18 cellular contexts compared by ENCODE assay signal in genomic region chr20:14245368-14245970, GRCh38.
DNase-seq lines count a peak whose midpoint lies in the region; ATAC-seq, FAIRE-seq and TF ChIP-seq lines count a peak whose summit lies in the region.
"Had no signal": no experiment of that assay in that cellular context is flagged by ENCODE, and none has a peak within 500 bp of the region (broad histone marks: within the 10 kb centered on the region; RNA-seq: fewer than 3 reads in every experiment).

No MANE protein-coding gene starts in this region.

- H3K4me3 ChIP-seq in AG04449 (ENCODE audit: low read depth, low read length): no peak overlapping the region
- no peak overlapping the region for H3K4me3 ChIP-seq in fibroblast of lung (replicated peaks in 1 of 4; ENCODE audit: control extremely low read depth in 1 of 4, insufficient read depth in 1 of 4, low read depth in 3 of 4, low read length in 4 of 4)
- H3K4me3 ChIP-seq: ascending aorta, left lung, MG63, thoracic aorta had no signal

- no peaks in the 10 kb centered on the region for H3K27me3 ChIP-seq in fibroblast of lung (ENCODE audit: control insufficient read depth, insufficient read depth, low read length)
- H3K27me3 ChIP-seq: ascending aorta, left lung, MG63 had no signal

- H3K27ac ChIP-seq in fibroblast of lung (ENCODE audit: insufficient read depth, low read length): no peak overlapping the region
- H3K27ac ChIP-seq: ascending aorta, left lung, thoracic aorta had no signal

- TF ChIP-seq CTCF in AG04449 (IDR thresholded peaks at IDR 0.05; ENCODE audit: insufficient read depth, low read length, missing control alignments): no peak
- TF ChIP-seq CTCF in fibroblast of lung (conservative IDR thresholded peaks at IDR 0.05 in 1 of 2, IDR thresholded peaks at IDR 0.05 in 1 of 2; ENCODE audit: low read depth in 1 of 2, low read length in 2 of 2): no peak

- no peaks in the 10 kb centered on the region for H3K4me1 ChIP-seq in fibroblast of lung (ENCODE audit: control insufficient read depth, extremely low read depth, insufficient read depth, low read length)
- H3K4me1 ChIP-seq: ascending aorta had no signal

- DNase-seq in AG04449 (ENCODE audit: low read depth, low spot score): peak; percentile 19
- peak; percentile 38 for DNase-seq in NCI-H226
- peak; percentile 25 to 53 for DNase-seq in fibroblast of lung (ENCODE audit: low read depth in 2 of 2)
- no peak for DNase-seq in left lobe of liver (ENCODE audit: low spot score)
- DNase-seq in SHP77 treated with DMSO at 0.1 percent for 48 hours (lab: John Stamatoyannopoulos, UW): no peak
- no peak for DNase-seq in frontal cortex (ENCODE audit: low spot score in 2 of 2)
- DNase-seq: activated CD4-positive, alpha-beta T cell treated with anti-CD3 and anti-CD28 coated beads for 36 hours; activated naive CD4-positive, alpha-beta T cell treated with anti-CD3 and anti-CD28 coated beads, Interleukin-2, amount 50 U/mL, for 16 hours; left lung; MG63; NCI-H1694 treated with DMSO at 0.1 percent for 48 hours; NCI-H345; OCI-M1 had no signal

- H3K79me2 ChIP-seq in fibroblast of lung (ENCODE audit: control insufficient read depth, insufficient read depth, low read length): no peaks in the 10 kb centered on the region

- FAIRE-seq in frontal cortex (lab: Jason Lieb, UNC): no peak

- CTCF ChIA-PET in AG04449 (lab: Yijun Ruan, JAX): no interaction called here

- POLR2A ChIA-PET in AG04449 (lab: Yijun Ruan, JAX): no interaction called here

- H3K36me3 ChIP-seq in fibroblast of lung (ENCODE audit: control insufficient read depth, insufficient read depth, low read length): no peaks in the 10 kb centered on the region
- H3K36me3 ChIP-seq: ascending aorta, left lung, MG63, thoracic aorta had no signal

- no peak overlapping the region for H2AFZ ChIP-seq in fibroblast of lung (ENCODE audit: low read length)

- peak; percentile 23 for ATAC-seq in left lobe of liver
- no peak for ATAC-seq in GM21390 (IDR thresholded peaks at IDR 0.05; ENCODE audit: unreplicated experiment)
- ATAC-seq in HG03095 (IDR thresholded peaks at IDR 0.05; ENCODE audit: unreplicated experiment): no peak
- ATAC-seq: activated CD4-positive, alpha-beta T cell treated with anti-CD3 and anti-CD28 coated beads for 36 hours; left lung; stimulated activated effector memory CD8-positive, alpha-beta T cell treated with anti-CD3 and anti-CD28 coated beads, Interleukin-12 subunit alpha, Interleukin-12 subunit beta, amount 100 ng/mL, for 72 hours had no signal

- H3K9ac ChIP-seq in fibroblast of lung (ENCODE audit: insufficient read depth, low read length): no peak overlapping the region

- no peak overlapping the region for H3K4me2 ChIP-seq in fibroblast of lung (ENCODE audit: extremely low read depth, insufficient read depth, low read length)

- H3K9me3 ChIP-seq in fibroblast of lung (ENCODE audit: control insufficient read depth, insufficient read depth, low read depth, low read length): no peaks in the 10 kb centered on the region
- H3K9me3 ChIP-seq: ascending aorta, left lung, MG63, thoracic aorta had no signal

- H4K20me1 ChIP-seq in fibroblast of lung (ENCODE audit: control insufficient read depth, extremely low read depth, insufficient read depth, low read length): no peaks in the 10 kb centered on the region

Comparison
In these comparisons a context has a peak if more than half of its experiments do, and no peak if none do; other contexts are left out.
1. DNase-seq: peak in AG04449 (single experiment), NCI-H226 (single experiment) and fibroblast of lung (2 of 2); none in left lobe of liver (single experiment), SHP77 treated with DMSO at 0.1 percent for 48 hours (single experiment) and frontal cortex (0 of 2).